In the genomic region with DNA sequence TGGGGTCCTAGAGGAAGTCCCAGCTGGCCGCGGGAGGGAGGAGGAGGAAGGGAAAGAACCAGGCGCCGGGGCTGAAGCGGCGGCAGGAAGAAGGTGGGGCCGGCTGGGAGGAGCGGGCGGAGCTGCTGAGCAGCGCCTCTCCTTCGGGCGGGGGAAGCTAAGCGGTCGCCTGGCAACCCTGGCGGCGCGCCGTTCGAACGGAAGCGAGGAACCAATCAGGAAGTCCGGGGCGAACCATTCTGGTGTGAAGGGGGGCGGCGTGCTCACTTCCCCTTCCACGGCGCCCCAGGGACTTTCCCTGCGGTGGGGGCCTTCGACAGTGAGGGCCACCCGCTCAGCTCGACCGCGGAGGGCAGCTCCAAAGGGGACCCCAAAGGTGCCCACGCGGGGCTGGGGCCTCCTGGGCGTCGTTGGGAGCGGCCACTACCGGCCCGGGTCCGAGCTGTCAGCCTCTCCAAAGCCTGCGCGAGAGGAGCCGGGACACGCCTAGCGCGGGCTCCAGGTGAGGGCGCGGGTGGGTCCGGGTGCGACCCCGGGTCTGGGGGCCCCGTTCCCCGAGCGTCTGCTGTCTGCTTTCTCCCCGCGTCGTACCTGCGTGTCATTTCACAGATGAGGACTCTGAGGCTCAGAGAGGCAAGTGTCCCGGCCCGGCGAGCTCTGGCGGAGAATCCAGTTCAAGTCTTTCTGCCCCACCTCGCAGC, we compare ENCODE assay signal across 8 cellular contexts. TPM values are rescaled to one million over a fixed set of nuclear protein-coding genes. Genes with fewer than 3 reads are reported as not detected.
DNase-seq lines count a peak whose midpoint lies in the region; ATAC-seq, FAIRE-seq and TF ChIP-seq lines count a peak whose summit lies in the region.

FAM110A (plus strand) TSS at position 266 of the 701 bp plus-strand sequence. CDS start 11,090 bp downstream, outside the sequence.

- peak within 1 kb of the TSS; percentile 93 for H3K27ac ChIP-seq in CD4-positive, alpha-beta T cell (ENCODE audit: low read depth, low read length)
- peak within 1 kb of the TSS; percentile 37 for H3K27ac ChIP-seq in HepG2 (ENCODE audit: extremely low read length, insufficient read depth, low read length)

- H3K4me2 ChIP-seq in HepG2 (ENCODE audit: low read depth, low read length), result peak within 1 kb of the TSS; percentile 91

- no peaks in the 10 kb centered on the region for H3K9me3 ChIP-seq in CD4-positive, alpha-beta T cell (ENCODE audit: control insufficient read depth, low read length)
- H3K9me3 ChIP-seq in HepG2 (ENCODE audit: low read length), result no peaks in the 10 kb centered on the region

- no peaks in the 10 kb centered on the region for H3K36me3 Mint-ChIP-seq in CD4-positive, alpha-beta T cell (ENCODE audit: low read depth)
- H3K36me3 Mint-ChIP-seq in dendritic cell treated with granulocyte-macrophage colony-stimulating factor and Interleukin-4, amounts not matched to agents 40 ng/mL and 50 ng/mL, for 4 days (ENCODE audit: low read depth), result peaks cover 34% of the 10 kb centered on the region

- TF ChIP-seq POLR2A in HepG2 (IDR thresholded peaks at IDR 0.05; ENCODE audit: insufficient read depth in 1 of 2, low read depth in 2 of 2, low read length in 2 of 2), result no peak

- POLR2A ChIA-PET in CD4-positive, alpha-beta T cell (lab: Charles Lee), result interaction anchor here (0.5 to 5.2 kb wide), 11 partner anchors 8 to 1819 kb away, joined by 3 to 109 read pairs (median 3); partner anchors contain the start of genes CSNK2A1 and NOP56
- POLR2A ChIA-PET in HepG2 (lab: Yijun Ruan, JAX), result interaction anchor here (1.0 kb wide), 1 partner anchor 30 kb away, joined by 3 read pairs; no protein-coding TSS in a partner anchor

- H2AFZ ChIP-seq in HepG2 (ENCODE audit: low read length), result no peak within 1 kb of the TSS

- no peaks in the 10 kb centered on the region for H3K36me3 ChIP-seq in HepG2 (replicated peaks in 1 of 2; ENCODE audit: control insufficient read depth in 1 of 2, insufficient read depth in 2 of 2, low read length in 2 of 2)

- H3K79me2 ChIP-seq in HepG2 (ENCODE audit: insufficient read depth, low read length), result no peaks in the 10 kb centered on the region

- H3K27ac Mint-ChIP-seq in CD4-positive, alpha-beta T cell, result peak within 1 kb of the TSS; percentile 87
- H3K27ac Mint-ChIP-seq in dendritic cell treated with granulocyte-macrophage colony-stimulating factor and Interleukin-4, amounts not matched to agents 40 ng/mL and 50 ng/mL, for 4 days, result peak within 1 kb of the TSS; percentile 96

- CTCF ChIA-PET in CD4-positive, alpha-beta T cell (lab: Charles Lee), result interaction anchor here (0.7 to 3.0 kb wide), 6 partner anchors 11 to 122 kb away, joined by 3 to 13 read pairs (median 4); no protein-coding TSS in a partner anchor
- CTCF ChIA-PET in HepG2 (lab: Yijun Ruan, JAX; ENCODE audit: low intra/inter-chr PET ratio, low total read pairs), result no interaction called here

- no peak for TF ChIP-seq CTCF in CD4-positive, alpha-beta T cell (IDR thresholded peaks at IDR 0.05)
- peak; percentile 38 for TF ChIP-seq CTCF in HepG2 (CRISPR knock-in tag; IDR thresholded peaks at IDR 0.05)

- H3K27me3 Mint-ChIP-seq in CD4-positive, alpha-beta T cell, result no peaks in the 10 kb centered on the region
- H3K27me3 Mint-ChIP-seq in dendritic cell treated with granulocyte-macrophage colony-stimulating factor and Interleukin-4, amounts not matched to agents 40 ng/mL and 50 ng/mL, for 4 days, result no peaks in the 10 kb centered on the region

- H3K27me3 ChIP-seq in CD4-positive, alpha-beta T cell (ENCODE audit: control insufficient read depth, insufficient read depth, low read length), result no peaks in the 10 kb centered on the region
- peaks cover 0 to 7% of the 10 kb centered on the region in 2 experiments; a peak in 3 of 5 replicates for H3K27me3 ChIP-seq in HepG2 (ENCODE audit: control insufficient read depth in 1 of 2, insufficient read depth in 2 of 2, low read length in 2 of 2)

- peak; percentile 91 to 96 (median 94) for DNase-seq in CD4-positive, alpha-beta T cell
- DNase-seq in NCI-H774 (lab: John Stamatoyannopoulos, UW), result peak; percentile 93
- DNase-seq in activated CD4-positive, alpha-beta T cell treated with anti-CD3 and anti-CD28 coated beads, Interleukin-2, amount 50 U/mL, for 4 hours, result peak; percentile 94
- DNase-seq in HepG2 (ENCODE audit: low spot score), result peak; percentile 90
- DNase-seq in stimulated activated CD4-positive, alpha-beta T cell treated with anti-CD3 and anti-CD28 coated beads, Interleukin-2, amount 100 ng/mL, for 48 hours, result peak; percentile 90 to 91

- peaks cover 50% of the 10 kb centered on the region for H3K4me1 Mint-ChIP-seq in CD4-positive, alpha-beta T cell (ENCODE audit: low read depth)
- H3K4me1 Mint-ChIP-seq in dendritic cell treated with granulocyte-macrophage colony-stimulating factor and Interleukin-4, amounts not matched to agents 40 ng/mL and 50 ng/mL, for 4 days (ENCODE audit: low read depth), result peaks cover 53% of the 10 kb centered on the region

- WGBS in HepG2 (ENCODE audit: low lambda C conversion rate), result under 1% methylated on average over 26 of the region's 64 CpGs

- peak; percentile 80 for FAIRE-seq in HepG2 (lab: Jason Lieb, UNC)

- peak; percentile 93 for ATAC-seq in CD4-positive, alpha-beta T cell (ENCODE audit: poor library complexity)
- ATAC-seq in GM19438 (IDR thresholded peaks at IDR 0.05; ENCODE audit: low read depth, unreplicated experiment) (peak; percentile 90), HG03571 (IDR thresholded peaks at IDR 0.05; ENCODE audit: unreplicated experiment) (peak; percentile 93), HepG2 (peak; percentile 98)

- H3K4me3 ChIP-seq in HepG2 (replicated peaks in 1 of 3; ENCODE audit: insufficient read depth in 1 of 3, low read depth in 2 of 3, low read length in 3 of 3), result peak within 1 kb of the TSS; percentile 66 to 81 (median 73)

- H4K20me1 ChIP-seq in HepG2 (ENCODE audit: insufficient read depth, low read length), result no peaks in the 10 kb centered on the region

- H3K4me3 Mint-ChIP-seq in CD4-positive, alpha-beta T cell, result peak within 1 kb of the TSS; percentile 92
- H3K4me3 Mint-ChIP-seq in dendritic cell treated with granulocyte-macrophage colony-stimulating factor and Interleukin-4, amounts not matched to agents 40 ng/mL and 50 ng/mL, for 4 days, result peak within 1 kb of the TSS; percentile 96

- no TSS peak for BruUV-seq in HepG2 (replicated peaks; lab: Mats Ljungman, UMichigan)

- peaks cover 15% of the 10 kb centered on the region for H3K4me1 ChIP-seq in HepG2 (ENCODE audit: insufficient read depth, low read length)

- no peak; a peak in 1 of 4 replicates for TF ChIP-seq EP300 in HepG2 (IDR thresholded peaks at IDR 0.05; ENCODE audit: low read depth in 2 of 2, low read length in 2 of 2)
- TF ChIP-seq EP300 in HepG2 (CRISPR knock-in tag; IDR thresholded peaks at IDR 0.05; ENCODE audit: borderline replicate concordance), result no peak

- TF ChIP-seq RAD21 in HepG2 (CRISPR knock-in tag; IDR thresholded peaks at IDR 0.05), result no peak; the same call in none of the 2 replicates

- H3K9me3 Mint-ChIP-seq in CD4-positive, alpha-beta T cell, result no peaks in the 10 kb centered on the region
- no peaks in the 10 kb centered on the region for H3K9me3 Mint-ChIP-seq in dendritic cell treated with granulocyte-macrophage colony-stimulating factor and Interleukin-4, amounts not matched to agents 40 ng/mL and 50 ng/mL, for 4 days

- intact Hi-C loops in CD4-positive, alpha-beta T cell (cut with DNase I, micrococcal nuclease), result loop anchor here (1.0 to 10.0 kb wide), 6 partner anchors 11 to 1269 kb away; partner anchors contain the start of genes PSMF1 (in 2 of the 2), STK35 (in 2 of the 2), NSFL1C (in 1 of the 2) and SRXN1 (in 1 of the 2)
- intact Hi-C loops in dendritic cell treated with granulocyte-macrophage colony-stimulating factor and Interleukin-4, amounts not matched to agents 40 ng/mL and 50 ng/mL, for 4 days (cut with micrococcal nuclease), result loop anchor here (5.0 kb wide), 2 partner anchors 181 to 284 kb away; partner anchors contain the start of genes PSMF1 and SRXN1
- intact Hi-C loops in HepG2 (cut with micrococcal nuclease; ENCODE audit: unreplicated experiment), result loop anchor here (5.0 kb wide), 1 partner anchor 1129 kb away; no protein-coding TSS in a partner anchor

- H3K9ac ChIP-seq in HepG2 (ENCODE audit: insufficient read depth, low read depth, low read length), result peak within 1 kb of the TSS; percentile 68

- in situ Hi-C loops in HepG2 (cut with HindIII; ENCODE audit: extremely low pct_ligation_motif_present, low pct_unique_long_range_greater_than_20kb), result no loop called here

RNA-seq across cellular contexts. Expression of gene FAM110A, which starts in this region (rescaled TPM):
- total RNA-seq in CD4-positive, alpha-beta T cell, result 1 to 10 TPM; 4.5 to 4.8 TPM
- total RNA-seq in HepG2 (2016; rRNA removed; fragmentation: Illumina TruSeq; extraction: Trizol), result 1.7 and 1.9 TPM in 2 replicates
- total RNA-seq in HepG2 (2016; cell fraction: cytosol; rRNA removed; fragmentation: Illumina TruSeq; extraction: Trizol; ENCODE audit: low read depth), result 0.81 and 1.3 TPM in 2 replicates
- 1.8 and 2.0 TPM in 2 replicates for total RNA-seq in HepG2 (2016; cell fraction: insoluble cytoplasmic fraction; rRNA removed; fragmentation: Illumina TruSeq; extraction: Trizol)
- total RNA-seq in HepG2 (2016; cell fraction: membrane; rRNA removed; fragmentation: Illumina TruSeq; extraction: Trizol), result 1.8 and 2.3 TPM in 2 replicates
- 1.4 and 1.5 TPM in 2 replicates for total RNA-seq in HepG2 (2016; cell fraction: nucleus; rRNA removed; fragmentation: Illumina TruSeq; extraction: Trizol)
- polyA plus RNA-seq in HepG2 (2011; rRNA removed), result 1.9 and 2.0 TPM in 2 replicates
- 1.5 and 2.7 TPM in 2 replicates for polyA plus RNA-seq in HepG2 (2011; cell fraction: cytosol; rRNA removed)
- polyA plus RNA-seq in HepG2 (2011; cell fraction: nucleus; rRNA removed), result 6.1 and 6.2 TPM in 2 replicates
- polyA plus RNA-seq in HepG2 (2012), result 0.95 and 1.2 TPM in 2 replicates
- polyA plus RNA-seq in HepG2 (2016; cell fraction: cytosol; fragmentation: Illumina TruSeq; extraction: Trizol; ENCODE audit: low read depth), result 0.83 and 1.3 TPM in 2 replicates
- polyA plus RNA-seq in HepG2 (2016; cell fraction: insoluble cytoplasmic fraction; fragmentation: Illumina TruSeq; extraction: Trizol; ENCODE audit: low read depth), result 2.6 and 3.0 TPM in 2 replicates
- 1.3 and 1.8 TPM in 2 replicates for polyA plus RNA-seq in HepG2 (2016; cell fraction: membrane; fragmentation: Illumina TruSeq; extraction: Trizol; ENCODE audit: low read depth)
- polyA plus RNA-seq in HepG2 (2016; cell fraction: nucleus; fragmentation: Illumina TruSeq; extraction: Trizol; ENCODE audit: insufficient read depth, low read depth), result 3.1 and 3.2 TPM in 2 replicates
- polyA minus RNA-seq in HepG2 (2011; rRNA and poly(A)+ RNA removed; ENCODE audit: low replicate concordance), result 2.7 and 3.5 TPM in 2 replicates
- polyA minus RNA-seq in HepG2 (2011; cell fraction: cytosol; rRNA and poly(A)+ RNA removed), result 0.40 and 1.2 TPM in 2 replicates
- polyA minus RNA-seq in HepG2 (2011; cell fraction: nucleus; rRNA and poly(A)+ RNA removed), result 0.50 and 0.52 TPM in 2 replicates

Comparison
In these comparisons a context has a peak if more than half of its experiments do, and no peak if none do; other contexts are left out.
1. Peak in every context shown above with its lines: DNase-seq, ATAC-seq, H3K4me3 ChIP-seq and H3K27ac ChIP-seq.